ENCODE assay signal across 20 cellular contexts in genomic region chr15:56991017-56991416, GRCh38.
DNase-seq lines count a peak whose midpoint lies in the region; ATAC-seq and TF ChIP-seq lines count a peak whose summit lies in the region.
"Had no signal": no experiment of that assay in that cellular context is flagged by ENCODE, and none has a peak within 500 bp of the region (broad histone marks: within the 10 kb centered on the region; RNA-seq: fewer than 3 reads in every experiment).

No MANE protein-coding gene starts in this region.

- H3K9me3 ChIP-seq in breast epithelium = no peaks in the 10 kb centered on the region
- no peaks in the 10 kb centered on the region for H3K9me3 ChIP-seq in left lung
- H3K9me3 ChIP-seq in heart left ventricle = no peaks in the 10 kb centered on the region
- H3K9me3 ChIP-seq: A549, Caco-2 had no signal

- POLR2A ChIA-PET in MCF 10A (lab: Yijun Ruan, JAX) = interaction anchor here (0.7 to 1.8 kb wide), 5 partner anchors 13 to 222 kb away, joined by 3 to 7 read pairs (median 3); no protein-coding TSS in a partner anchor
- POLR2A ChIA-PET in WTC11 (lab: Charles Lee) = no interaction called here

- no peak overlapping the region for H3K27ac ChIP-seq in breast epithelium
- H3K27ac ChIP-seq in left lung = no peak overlapping the region
- H3K27ac ChIP-seq in heart left ventricle = no peak overlapping the region
- H3K27ac ChIP-seq: 22Rv1, A549, C4-2B had no signal

- no peaks in the 10 kb centered on the region for H3K27me3 ChIP-seq in breast epithelium
- no peaks in the 10 kb centered on the region for H3K27me3 ChIP-seq in left lung
- H3K27me3 ChIP-seq in heart left ventricle = no peaks in the 10 kb centered on the region
- H3K27me3 ChIP-seq: BLaER1 treated with 17β-estradiol and CSF1 and Interleukin-3, amounts not matched to agents 10 nM and 100 nM had no signal

- no peak overlapping the region for H3K4me3 Mint-ChIP-seq in MCF 10A (ENCODE audit: unreplicated experiment)
- no peak overlapping the region for H3K4me3 Mint-ChIP-seq in WTC11
- H3K4me3 Mint-ChIP-seq: B cell; CD4-positive, alpha-beta T cell; CD8-positive, alpha-beta T cell had no signal

- TF ChIP-seq CTCF in MCF 10A (IDR thresholded peaks at IDR 0.05; ENCODE audit: unreplicated experiment) = no peak
- TF ChIP-seq CTCF in breast epithelium (IDR thresholded peaks at IDR 0.05) = no peak
- TF ChIP-seq CTCF in WTC11 (IDR thresholded peaks at IDR 0.05) = no peak
- no peak for TF ChIP-seq CTCF in left lung (IDR thresholded peaks at IDR 0.05)
- TF ChIP-seq CTCF in heart left ventricle (IDR thresholded peaks at IDR 0.05) = no peak

- WGBS in heart left ventricle, 4 donors = 95 to 97% (median 96%) methylated on average over 6 of the region's 6 CpGs

- TF ChIP-seq POLR2A in breast epithelium (IDR thresholded peaks at IDR 0.05) (no peak), heart left ventricle (IDR thresholded peaks at IDR 0.05) (no peak)

- intact Hi-C loops in MCF 10A (cut with micrococcal nuclease) = no loop called here
- intact Hi-C loops in breast epithelium (cut with DNase I; ENCODE audit: low total_unique reads) = no loop called here
- intact Hi-C loops in left lung (cut with DNase I) = no loop called here
- intact Hi-C loops in heart left ventricle (cut with DNase I) = loop anchor here in 1 of 10 donors (10.0 kb wide), 1 partner anchor 156 kb away; no protein-coding TSS in a partner anchor

- H3K27ac Mint-ChIP-seq in MCF 10A (ENCODE audit: low read depth, unreplicated experiment) (peak overlapping the region; percentile 44), WTC11 (no peak overlapping the region)
- H3K27ac Mint-ChIP-seq: B cell; CD4-positive, alpha-beta T cell; CD8-positive, alpha-beta T cell had no signal

- H3K9me3 Mint-ChIP-seq in MCF 10A (ENCODE audit: unreplicated experiment) (no peaks in the 10 kb centered on the region), WTC11 (no peaks in the 10 kb centered on the region)
- H3K9me3 Mint-ChIP-seq: CD4-positive, alpha-beta T cell; CD8-positive, alpha-beta T cell had no signal

- CTCF ChIA-PET in MCF 10A (lab: Yijun Ruan, JAX) = interaction anchor here (0.8 kb wide), 1 partner anchor 12 kb away, joined by 4 read pairs; no protein-coding TSS in a partner anchor
- CTCF ChIA-PET in WTC11 (lab: Charles Lee) = no interaction called here

- no peaks in the 10 kb centered on the region for H3K36me3 ChIP-seq in breast epithelium
- H3K36me3 ChIP-seq in left lung = no peaks in the 10 kb centered on the region
- peaks cover 0 to 3% (median 0%) of the 10 kb centered on the region in 9 donors for H3K36me3 ChIP-seq in heart left ventricle

- no TSS peak for BruUV-seq in MCF 10A (replicated peaks; lab: Mats Ljungman, UMichigan)

- H3K27me3 Mint-ChIP-seq in MCF 10A (ENCODE audit: insufficient read depth, unreplicated experiment) (no peaks in the 10 kb centered on the region), WTC11 (ENCODE audit: low read depth) (no peaks in the 10 kb centered on the region)
- H3K27me3 Mint-ChIP-seq: B cell; CD4-positive, alpha-beta T cell had no signal

- H3K4me1 Mint-ChIP-seq in MCF 10A (ENCODE audit: insufficient read depth, unreplicated experiment) (peaks cover 19% of the 10 kb centered on the region), WTC11 (peaks cover 30% of the 10 kb centered on the region)

- ATAC-seq in WTC11 (no peak), GM21737 (IDR thresholded peaks at IDR 0.05; ENCODE audit: unreplicated experiment) (no peak), left lung (no peak), heart left ventricle (no peak)
- ATAC-seq: A549; CD8-positive, alpha-beta T cell; GM12878 had no signal

- no peak for DNase-seq in MCF 10A (ENCODE audit: unreplicated experiment)
- no peak for DNase-seq in breast epithelium (ENCODE audit: low spot score in 2 of 2)
- DNase-seq in WTC11 (ENCODE audit: low spot score) = no peak
- peak; percentile 9 for DNase-seq in left kidney (ENCODE audit: low read depth, low spot score)
- no peak for DNase-seq in left lung
- no peak for DNase-seq in heart left ventricle
- DNase-seq: AML-193; Caco-2; Calu3; CD4-positive, alpha-beta T cell; CD8-positive, alpha-beta T cell; DMS79 treated with DMSO at 0.1 percent for 48 hours; GF-D8 had no signal

- peaks cover 0 to 7% of the 10 kb centered on the region in 2 donors for H3K4me1 ChIP-seq in breast epithelium
- H3K4me1 ChIP-seq in left lung = peaks cover 9 to 53% of the 10 kb centered on the region in 2 donors
- H3K4me1 ChIP-seq in heart left ventricle = peaks cover 0 to 46% (median 34%) of the 10 kb centered on the region in 12 donors
- H3K4me1 ChIP-seq: Caco-2 had no signal

- H3K36me3 Mint-ChIP-seq in MCF 10A (ENCODE audit: insufficient read depth, unreplicated experiment) (no peaks in the 10 kb centered on the region), WTC11 (no peaks in the 10 kb centered on the region)

- H3K4me3 ChIP-seq in breast epithelium (no peak overlapping the region), left lung (no peak overlapping the region), heart left ventricle (no peak overlapping the region)
- H3K4me3 ChIP-seq: A549; BLaER1 treated with 17β-estradiol and CSF1 and Interleukin-3, amounts not matched to agents 10 nM and 100 nM; GM12878 had no signal

TF ChIP-seq in WTC11, 78 proteins besides CTCF, POLR2A, EP300 and RAD21:
- TF ChIP-seq HMGA2 (CRISPR knock-in tag; IDR thresholded peaks at IDR 0.05) = no peak
- TF ChIP-seq ZNF121 (CRISPR knock-in tag; IDR thresholded peaks at IDR 0.05) = peak; percentile 59; the same call in 1 of the 2 replicates
- no peak for TF ChIP-seq IRF2 (CRISPR knock-in tag; IDR thresholded peaks at IDR 0.05; ENCODE audit: borderline replicate concordance, low read depth)
- no peak for TF ChIP-seq ZNF425 (CRISPR knock-in tag; conservative IDR thresholded peaks at IDR 0.05)
